ENCODE assay signal across 17 cellular contexts in genomic region chr7:16462618-16463017, GRCh38. TPM values are rescaled to one million over a fixed set of nuclear protein-coding genes. Genes with fewer than 3 reads are reported as not detected.
"Had no signal": no experiment of that assay in that cellular context is flagged by ENCODE, and none has a peak within 500 bp of the region (broad histone marks: within the 10 kb centered on the region; RNA-seq: fewer than 3 reads in every experiment).

No MANE protein-coding gene starts in this region.

- ATAC-seq: activated CD8-positive, alpha-beta T cell treated with anti-CD3 and anti-CD28 coated beads for 36 hours; activated T-cell treated with anti-CD3 and anti-CD28 coated beads, Interleukin-2, amount 50 U/mL, for 4 hours; naive thymus-derived CD4-positive, alpha-beta T cell had no signal

- H3K4me3 ChIP-seq: coronary artery, left ventricle myocardium inferior, vagina had no signal

- DNase-seq: activated B cell treated with CpG ODN at 0.5 μM for 24 hours; activated CD4-positive, alpha-beta T cell treated with anti-CD3 and anti-CD28 coated beads for 48 hours; activated CD8-positive, alpha-beta T cell treated with anti-CD3 and anti-CD28 coated beads for 36 hours; activated naive CD4-positive, alpha-beta T cell treated with anti-CD3 and anti-CD28 coated beads for 36 hours; activated T-cell treated with anti-CD3 and anti-CD28 coated beads, Interleukin-2, amount 50 U/mL, for 4 hours; anterior cingulate cortex; brain microvascular endothelial cell; kidney glomerular epithelial cell; left ventricle myocardium inferior; naive thymus-derived CD4-positive, alpha-beta T cell; nucleus accumbens; trophoblast cell had no signal

- H3K27ac Mint-ChIP-seq: activated B cell treated with CpG ODN at 0.5 μM for 24 hours; activated CD8-positive, alpha-beta T cell treated with anti-CD3 and anti-CD28 coated beads for 36 hours; activated naive CD4-positive, alpha-beta T cell treated with anti-CD3 and anti-CD28 coated beads for 36 hours; memory B cell; naive thymus-derived CD4-positive, alpha-beta T cell; stimulated activated naive CD8-positive, alpha-beta T cell treated with anti-CD3 and anti-CD28 coated beads, Interleukin-15, Interleukin-2, amounts not matched to agents 100 ng/mL and 50 ng/mL, for 24 hours had no signal

- H3K4me1 ChIP-seq: vagina had no signal

- H3K9me3 ChIP-seq: left ventricle myocardium inferior, vagina had no signal

- H3K36me3 ChIP-seq: brain microvascular endothelial cell, left ventricle myocardium inferior, vagina had no signal

- H3K27me3 Mint-ChIP-seq: activated B cell treated with CpG ODN at 0.5 μM for 24 hours had no signal

- H3K4me1 Mint-ChIP-seq: activated B cell treated with CpG ODN at 0.5 μM for 24 hours, memory B cell had no signal

- H3K4me3 Mint-ChIP-seq: activated B cell treated with CpG ODN at 0.5 μM for 24 hours; activated CD8-positive, alpha-beta T cell treated with anti-CD3 and anti-CD28 coated beads for 36 hours; activated naive CD4-positive, alpha-beta T cell treated with anti-CD3 and anti-CD28 coated beads for 36 hours; activated T-cell treated with anti-CD3 and anti-CD28 coated beads, Interleukin-2, amount 50 U/mL, for 4 hours; memory B cell; naive thymus-derived CD4-positive, alpha-beta T cell; stimulated activated naive CD8-positive, alpha-beta T cell treated with anti-CD3 and anti-CD28 coated beads, Interleukin-15, Interleukin-2, amounts not matched to agents 100 ng/mL and 50 ng/mL, for 24 hours had no signal

- H3K9me3 Mint-ChIP-seq: activated B cell treated with CpG ODN at 0.5 μM for 24 hours; activated CD8-positive, alpha-beta T cell treated with anti-CD3 and anti-CD28 coated beads for 36 hours; activated naive CD4-positive, alpha-beta T cell treated with anti-CD3 and anti-CD28 coated beads for 36 hours; activated T-cell treated with anti-CD3 and anti-CD28 coated beads, Interleukin-2, amount 50 U/mL, for 4 hours; memory B cell; naive thymus-derived CD4-positive, alpha-beta T cell; stimulated activated naive CD8-positive, alpha-beta T cell treated with anti-CD3 and anti-CD28 coated beads, Interleukin-15, Interleukin-2, amounts not matched to agents 100 ng/mL and 50 ng/mL, for 24 hours had no signal

- H3K27me3 ChIP-seq: brain microvascular endothelial cell, vagina had no signal

- H3K36me3 Mint-ChIP-seq: memory B cell; naive thymus-derived CD4-positive, alpha-beta T cell had no signal

- H3K27ac ChIP-seq: brain microvascular endothelial cell, coronary artery, left ventricle myocardium inferior, vagina had no signal

RNA-seq across cellular contexts. Expression of gene SOSTDC1, which starts 2.9 kb away (rescaled TPM):
- total RNA-seq: activated B cell treated with CpG ODN at 0.5 μM for 24 hours; activated CD8-positive, alpha-beta T cell treated with anti-CD3 and anti-CD28 coated beads for 36 hours; activated naive CD4-positive, alpha-beta T cell treated with anti-CD3 and anti-CD28 coated beads for 36 hours; activated T-cell treated with anti-CD3 and anti-CD28 coated beads, Interleukin-2, amount 50 U/mL, for 4 hours; naive thymus-derived CD4-positive, alpha-beta T cell; T-helper 2 cell treated with Interferon-gamma antibody and Interleukin-4, amounts not matched to agents 100 ng/mL and 5 ng/mL, for 36 hours had no signal
- polyA plus RNA-seq: naive thymus-derived CD4-positive, alpha-beta T cell had no signal
